In genomic region chr17:13594762-13595697, GRCh38 we compare ENCODE assay signal across 1 cellular context.
TF ChIP-seq lines count a peak whose summit lies in the region.

No MANE protein-coding gene starts in this region.

TF ChIP-seq in K562, 482 proteins besides CTCF, POLR2A, EP300 and RAD21 (continued from another document):
- peak; percentile 36 for TF ChIP-seq JUND (IDR thresholded peaks at IDR 0.05; ENCODE audit: borderline replicate concordance, low read depth, low read length)
- peak; percentile 26; the same call in 1 of the 3 replicates for TF ChIP-seq JUND (tag; IDR thresholded peaks at IDR 0.05; ENCODE audit: borderline replicate concordance, low read depth, low read length)
- peak; percentile 55 for TF ChIP-seq CEBPB (tag; IDR thresholded peaks at IDR 0.05)
- no peak for TF ChIP-seq NCOA2 (IDR thresholded peaks at IDR 0.05; ENCODE audit: partially characterized antibody in 2 of 2)
- no peak for TF ChIP-seq ZNF583 (CRISPR knock-in tag; IDR thresholded peaks at IDR 0.05)
- TF ChIP-seq TRIM24 (IDR thresholded peaks at IDR 0.05): no peak
- peak; percentile 54; the same call in 1 of the 2 replicates for TF ChIP-seq ELF1 (tag; IDR thresholded peaks at IDR 0.05)
- TF ChIP-seq L3MBTL2 (IDR thresholded peaks at IDR 0.05): peak; percentile 76
- no peak for TF ChIP-seq GTF2A2 (tag; IDR thresholded peaks at IDR 0.05)
- TF ChIP-seq NR2C2 (CRISPR knock-in tag; IDR thresholded peaks at IDR 0.05): no peak
- 0 out of 2 replicates have a peak, but pooled peaks have one; percentile 13 for TF ChIP-seq NR2C2 (tag; IDR thresholded peaks at IDR 0.05)
- TF ChIP-seq CHAMP1 (IDR thresholded peaks at IDR 0.05): peak; percentile 68; the same call in 1 of the 2 replicates
- TF ChIP-seq ZBTB12 (CRISPR knock-in tag; IDR thresholded peaks at IDR 0.05): no peak
- no peak for TF ChIP-seq NR4A1 (CRISPR knock-in tag; IDR thresholded peaks at IDR 0.05)
- TF ChIP-seq NR4A1 (tag; IDR thresholded peaks at IDR 0.05): no peak
- TF ChIP-seq CCNT2 (IDR thresholded peaks at IDR 0.05; ENCODE audit: borderline replicate concordance, extremely low read depth, insufficient read length, low read depth, low read length): no peak
- TF ChIP-seq SMARCE1 (IDR thresholded peaks at IDR 0.05): no peak
- TF ChIP-seq CTCFL (IDR thresholded peaks at IDR 0.05; ENCODE audit: borderline replicate concordance, insufficient read depth, low read depth, low read length, poor library complexity, severe bottlenecking): peak; percentile 43
- TF ChIP-seq MAFF (IDR thresholded peaks at IDR 0.05; ENCODE audit: low read length): peak; percentile 29; the same call in 1 of the 2 replicates
- TF ChIP-seq ZNF766 (CRISPR knock-in tag; conservative IDR thresholded peaks at IDR 0.05): peak; percentile 97
- TF ChIP-seq C11orf30 (IDR thresholded peaks at IDR 0.05; ENCODE audit: low read depth): peak; percentile 78
- peak; percentile 90 for TF ChIP-seq ZNF316 (IDR thresholded peaks at IDR 0.05)
- no peak for TF ChIP-seq ZNF551 (CRISPR knock-in tag; IDR thresholded peaks at IDR 0.05)
- no peak for TF ChIP-seq STAT6 (CRISPR knock-in tag; IDR thresholded peaks at IDR 0.05)
